12 cellular contexts compared by ENCODE assay signal in the genomic region with DNA sequence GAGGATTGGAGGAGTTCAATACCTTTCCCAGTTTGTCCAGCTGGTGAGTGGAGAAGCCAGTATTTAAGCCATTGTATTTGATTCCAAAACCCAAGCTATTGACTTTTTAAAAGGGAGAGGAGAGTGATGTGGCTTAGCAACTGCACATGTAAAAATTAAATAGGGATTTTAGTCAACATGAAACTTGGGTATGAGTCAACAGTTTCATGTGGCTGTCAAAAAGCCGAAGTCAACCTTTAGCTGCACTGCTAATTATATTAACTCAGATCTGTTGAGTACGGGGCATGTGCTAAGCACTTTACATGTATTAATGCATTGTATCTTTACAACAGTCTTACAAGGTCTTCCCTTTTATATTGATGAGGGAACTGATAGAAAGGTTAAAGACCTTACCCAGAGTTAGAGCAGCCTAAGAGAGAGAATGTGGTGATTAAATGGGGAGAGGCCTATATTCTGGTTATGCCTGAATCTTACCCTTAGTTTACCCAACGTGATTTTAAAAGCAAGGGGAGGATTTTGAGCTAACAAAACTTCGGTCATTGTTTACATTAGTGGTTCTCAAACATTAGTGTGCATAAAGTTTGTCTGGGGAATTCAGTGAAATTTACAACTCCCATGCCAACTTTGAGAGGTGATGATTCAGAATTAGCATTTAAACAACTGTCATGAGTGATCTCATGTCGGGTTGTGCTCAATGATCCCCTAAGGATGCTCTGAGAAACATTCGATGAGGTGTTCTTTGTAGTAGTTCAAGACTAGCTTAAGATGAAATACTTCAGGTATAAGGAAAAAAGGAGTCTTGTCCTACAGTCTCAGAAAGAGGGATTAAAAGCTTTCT.
DNase-seq lines count a peak whose midpoint lies in the region; ATAC-seq lines count a peak whose summit lies in the region.
"Had no signal": no experiment of that assay in that cellular context is flagged by ENCODE, and none has a peak within 500 bp of the region (broad histone marks: within the 10 kb centered on the region; RNA-seq: fewer than 3 reads in every experiment).

No MANE protein-coding gene starts in this region.

- H3K27ac Mint-ChIP-seq in stimulated activated memory B cell treated with anti-CD40 and anti-IgM and Interleukin-4, amounts not matched to agents 10 μg/mL and 1 μg/mL and 100 μg/mL, for 72 hours: no peak overlapping the region
- H3K27ac Mint-ChIP-seq: activated CD4-positive, alpha-beta T cell treated with anti-CD3 and anti-CD28 coated beads, Interleukin-2, amount 10 ng/mL, durations not matched to agents 24 days and 14 days; natural killer cell had no signal

- H3K9me3 Mint-ChIP-seq in stimulated activated memory B cell treated with anti-CD40 and anti-IgM and Interleukin-4, amounts not matched to agents 10 μg/mL and 1 μg/mL and 100 μg/mL, for 72 hours: peaks cover 8% of the 10 kb centered on the region

- peaks cover 26% of the 10 kb centered on the region for H3K27me3 Mint-ChIP-seq in stimulated activated memory B cell treated with anti-CD40 and anti-IgM and Interleukin-4, amounts not matched to agents 10 μg/mL and 1 μg/mL and 100 μg/mL, for 72 hours

- ATAC-seq in GM19035 (IDR thresholded peaks at IDR 0.05; ENCODE audit: unreplicated experiment): peak; percentile 99
- peak; percentile 97 for ATAC-seq in GM21737 (IDR thresholded peaks at IDR 0.05; ENCODE audit: unreplicated experiment)
- ATAC-seq in HG03280 (IDR thresholded peaks at IDR 0.05; ENCODE audit: unreplicated experiment): peak; percentile 96
- peak; percentile 62 for ATAC-seq in stimulated activated memory B cell treated with anti-CD40 and anti-IgM and Interleukin-4, amounts not matched to agents 10 μg/mL and 1 μg/mL and 100 μg/mL, for 72 hours
- ATAC-seq: natural killer cell had no signal

- no peaks in the 10 kb centered on the region for H3K36me3 Mint-ChIP-seq in stimulated activated memory B cell treated with anti-CD40 and anti-IgM and Interleukin-4, amounts not matched to agents 10 μg/mL and 1 μg/mL and 100 μg/mL, for 72 hours
- H3K36me3 Mint-ChIP-seq: natural killer cell had no signal

- no peak overlapping the region for H3K4me3 Mint-ChIP-seq in stimulated activated memory B cell treated with anti-CD40 and anti-IgM and Interleukin-4, amounts not matched to agents 10 μg/mL and 1 μg/mL and 100 μg/mL, for 72 hours
- H3K4me3 Mint-ChIP-seq: activated CD4-positive, alpha-beta T cell treated with anti-CD3 and anti-CD28 coated beads, Interleukin-2, amount 10 ng/mL, durations not matched to agents 24 days and 14 days; natural killer cell had no signal

- DNase-seq in NCI-H2196 treated with DMSO at 0.1 percent for 48 hours (lab: John Stamatoyannopoulos, UW; ENCODE audit: unreplicated experiment) (no peak), NCI-H2227 treated with DMSO at 0.1 percent for 48 hours (lab: John Stamatoyannopoulos, UW) (no peak)
- no peak for DNase-seq in effector CD8-positive, alpha-beta T cell (lab: John Stamatoyannopoulos, UW)
- DNase-seq: activated CD4-positive, alpha-beta T cell treated with anti-CD3 and anti-CD28 coated beads, Interleukin-2, amount 10 ng/mL, durations not matched to agents 24 days and 14 days; natural killer cell; NCI-H1436; SHP77; stimulated activated CD4-positive, alpha-beta T cell treated with anti-CD3 and anti-CD28 coated beads, Interleukin-2, amount 100 ng/mL, for 24 hours had no signal

- H3K4me1 Mint-ChIP-seq in stimulated activated memory B cell treated with anti-CD40 and anti-IgM and Interleukin-4, amounts not matched to agents 10 μg/mL and 1 μg/mL and 100 μg/mL, for 72 hours: peaks cover 9% of the 10 kb centered on the region
- H3K4me1 Mint-ChIP-seq: natural killer cell had no signal
